Comparison of ENCODE assay signal across 23 cellular contexts in genomic region chr10:3672220-3672619, GRCh38.
"Had no signal": no experiment of that assay in that cellular context is flagged by ENCODE, and none has a peak within 500 bp of the region (broad histone marks: within the 10 kb centered on the region; RNA-seq: fewer than 3 reads in every experiment).

No MANE protein-coding gene starts in this region.

- H3K9me3 ChIP-seq: left lung, lower lobe of right lung, spleen, suprapubic skin, tibial artery, upper lobe of right lung had no signal

- H3K4me3 Mint-ChIP-seq: activated CD4-positive, alpha-beta memory T cell treated with anti-CD3 and anti-CD28 coated beads for 36 hours; activated CD4-positive, alpha-beta T cell treated with anti-CD3 and anti-CD28 coated beads, Interleukin-2, amount 10 ng/mL, durations not matched to agents 24 days and 14 days; activated T-cell treated with anti-CD3 and anti-CD28 coated beads, Interleukin-2, amount 50 U/mL, for 24 hours; central memory CD8-positive, alpha-beta T cell; dendritic cell treated with granulocyte-macrophage colony-stimulating factor and Interleukin-4, amounts not matched to agents 40 ng/mL and 50 ng/mL, for 4 days; endodermal cell; naive thymus-derived CD8-positive, alpha-beta T cell; neural crest cell had no signal

- H3K27me3 Mint-ChIP-seq: activated CD4-positive, alpha-beta memory T cell treated with anti-CD3 and anti-CD28 coated beads for 36 hours; activated T-cell treated with anti-CD3 and anti-CD28 coated beads, Interleukin-2, amount 50 U/mL, for 24 hours; central memory CD8-positive, alpha-beta T cell had no signal

- H3K4me1 ChIP-seq: tibial artery had no signal

- H3K9me3 Mint-ChIP-seq: activated CD4-positive, alpha-beta memory T cell treated with anti-CD3 and anti-CD28 coated beads for 36 hours; activated CD4-positive, alpha-beta T cell treated with anti-CD3 and anti-CD28 coated beads, Interleukin-2, amount 10 ng/mL, durations not matched to agents 24 days and 14 days; activated naive CD4-positive, alpha-beta T cell treated with anti-CD3 and anti-CD28 coated beads, Interleukin-2, amount 50 U/mL, for 72 hours; activated T-cell treated with anti-CD3 and anti-CD28 coated beads, Interleukin-2, amount 50 U/mL, for 24 hours; central memory CD8-positive, alpha-beta T cell; dendritic cell treated with granulocyte-macrophage colony-stimulating factor and Interleukin-4, amounts not matched to agents 40 ng/mL and 50 ng/mL, for 4 days; endodermal cell; naive thymus-derived CD8-positive, alpha-beta T cell had no signal

- ATAC-seq: activated naive CD4-positive, alpha-beta T cell treated with anti-CD3 and anti-CD28 coated beads, Interleukin-2, amount 50 U/mL, for 72 hours; esophagus mucosa; left lung; lower lobe of right lung; naive thymus-derived CD8-positive, alpha-beta T cell; right cardiac atrium had no signal

- H3K4me3 ChIP-seq: left lung, lower lobe of right lung, spleen, suprapubic skin, tibial artery, upper lobe of right lung had no signal

- H3K27me3 ChIP-seq: left lung, spleen, suprapubic skin, tibial artery, upper lobe of right lung had no signal

- H3K27ac ChIP-seq: lower lobe of right lung, suprapubic skin, tibial artery, upper lobe of right lung had no signal

- H3K27ac Mint-ChIP-seq: activated CD4-positive, alpha-beta memory T cell treated with anti-CD3 and anti-CD28 coated beads for 36 hours; activated CD4-positive, alpha-beta T cell treated with anti-CD3 and anti-CD28 coated beads, Interleukin-2, amount 10 ng/mL, durations not matched to agents 24 days and 14 days; activated naive CD4-positive, alpha-beta T cell treated with anti-CD3 and anti-CD28 coated beads, Interleukin-2, amount 50 U/mL, for 72 hours; activated T-cell treated with anti-CD3 and anti-CD28 coated beads, Interleukin-2, amount 50 U/mL, for 24 hours; endodermal cell; naive thymus-derived CD8-positive, alpha-beta T cell had no signal

- DNase-seq: activated CD4-positive, alpha-beta memory T cell treated with anti-CD3 and anti-CD28 coated beads for 36 hours; activated CD4-positive, alpha-beta T cell treated with anti-CD3 and anti-CD28 coated beads, Interleukin-2, amount 10 ng/mL, durations not matched to agents 24 days and 14 days; activated CD4-positive, CD25-positive, alpha-beta regulatory T cell treated with anti-CD3 and anti-CD28 coated beads, Interleukin-2, amount 50 U/mL, for 72 hours; activated CD8-positive, alpha-beta memory T cell treated with anti-CD3 and anti-CD28 coated beads, Interleukin-2, amount 50 U/mL, for 48 hours; activated gamma-delta T cell treated with Interleukin-2 at 50 U/mL for 16 hours; activated T-cell treated with anti-CD3 and anti-CD28 coated beads, Interleukin-2, amount 50 U/mL, for 24 hours; endodermal cell; left lung; lower lobe of right lung; mesenchymal stem cell; naive thymus-derived CD8-positive, alpha-beta T cell; occipital lobe; right cardiac atrium; spleen; stimulated activated naive CD4-positive, alpha-beta T cell; tibial artery; upper lobe of right lung had no signal

- H3K36me3 Mint-ChIP-seq: activated CD4-positive, alpha-beta memory T cell treated with anti-CD3 and anti-CD28 coated beads for 36 hours; activated naive CD4-positive, alpha-beta T cell treated with anti-CD3 and anti-CD28 coated beads, Interleukin-2, amount 50 U/mL, for 72 hours; naive thymus-derived CD8-positive, alpha-beta T cell had no signal

- H3K36me3 ChIP-seq: left lung, lower lobe of right lung, spleen, suprapubic skin, tibial artery, upper lobe of right lung had no signal
